In genomic region chr17:57442401-57442823, GRCh38 we compare ENCODE assay signal across 10 cellular contexts.
DNase-seq lines count a peak whose midpoint lies in the region; ATAC-seq, FAIRE-seq and TF ChIP-seq lines count a peak whose summit lies in the region.
"Had no signal": no experiment of that assay in that cellular context is flagged by ENCODE, and none has a peak within 500 bp of the region (broad histone marks: within the 10 kb centered on the region; RNA-seq: fewer than 3 reads in every experiment).

No MANE protein-coding gene starts in this region.

- intact Hi-C loops in GM12878 (cut with micrococcal nuclease; ENCODE audit: unreplicated experiment): loop anchor here (5.0 to 10.0 kb wide), 3 partner anchors 85 to 268 kb away; partner anchors contain the start of gene MSI2

- ATAC-seq in CD4-positive, CD25-positive, alpha-beta regulatory T cell (ENCODE audit: low read depth in 2 of 2): no peak
- ATAC-seq in GM12878: no peak
- ATAC-seq: right lobe of liver had no signal

- in situ Hi-C loops in GM12878 (cut with MboI): no loop called here

- peak overlapping the region; percentile 71 for H3K9ac ChIP-seq in GM12878 (ENCODE audit: control insufficient read depth, insufficient read depth, low read length)

- H3K27me3 Mint-ChIP-seq in CD4-positive, CD25-positive, alpha-beta regulatory T cell: no peaks in the 10 kb centered on the region
- H3K27me3 Mint-ChIP-seq in nephron (ENCODE audit: low read depth): peaks cover 28% of the 10 kb centered on the region

- H3K27ac ChIP-seq in CD4-positive, CD25-positive, alpha-beta regulatory T cell (ENCODE audit: insufficient read depth, low read length, poor library complexity, severe bottlenecking): peak overlapping the region; percentile 69
- H3K27ac ChIP-seq in KOPT-K1 (ENCODE audit: low read depth, low read length, poor library complexity, severe bottlenecking): peak overlapping the region; percentile 97
- H3K27ac ChIP-seq in GM12878 (ENCODE audit: control insufficient read depth, insufficient read depth): peak overlapping the region; percentile 92
- H3K27ac ChIP-seq: right lobe of liver had no signal

- 85% methylated on average over 9 of the region's 9 CpGs for WGBS in GM12878 (ENCODE audit: insufficient coverage, insufficient replicate concordance, low lambda C conversion rate, missing lambda C conversion rate)

- CTCF ChIA-PET in GM12878 (lab: Yijun Ruan, JAX): interaction anchor here (1.3 to 4.0 kb wide), 16 partner anchors 8 to 298 kb away, joined by 3 to 130 read pairs (median 16); partner anchors contain the start of gene MSI2

- H3K4me2 ChIP-seq in GM12878 (ENCODE audit: control insufficient read depth, insufficient read depth): peak overlapping the region; percentile 26; the same call in 1 of the 2 replicates

- peaks cover 6% of the 10 kb centered on the region for H3K36me3 Mint-ChIP-seq in CD4-positive, CD25-positive, alpha-beta regulatory T cell
- H3K36me3 Mint-ChIP-seq in nephron (ENCODE audit: low read depth): no peaks in the 10 kb centered on the region

- H3K27me3 ChIP-seq in CD4-positive, CD25-positive, alpha-beta regulatory T cell (ENCODE audit: control insufficient read depth, insufficient read depth, low read length): no peaks in the 10 kb centered on the region
- H3K27me3 ChIP-seq in GM12878 (replicated peaks in 1 of 2; ENCODE audit: control insufficient read depth in 2 of 2, insufficient read depth in 2 of 2, low read length in 1 of 2): no peaks in the 10 kb centered on the region
- H3K27me3 ChIP-seq: right lobe of liver had no signal

- no peak for TF ChIP-seq RAD21 in GM12878 (IDR thresholded peaks at IDR 0.05; ENCODE audit: insufficient read depth, low read depth, low read length)

- H3K4me3 Mint-ChIP-seq in CD4-positive, CD25-positive, alpha-beta regulatory T cell: peak overlapping the region; percentile 51 to 88 (median 66)
- peak overlapping the region in 2 of 3 experiments; percentile 24 to 29 for H3K4me3 Mint-ChIP-seq in nephron

- BruUV-seq in GM12878 (replicated peaks; lab: Mats Ljungman, UMichigan): no TSS peak

- FAIRE-seq in GM12878 (lab: Jason Lieb, UNC): no peak

- POLR2A ChIA-PET in GM12878 (lab: Charles Lee): interaction anchor here (0.6 to 3.0 kb wide), 6 partner anchors 13 to 230 kb away, joined by 3 to 11 read pairs (median 4); no protein-coding TSS in a partner anchor

- peaks cover 59% of the 10 kb centered on the region for H3K4me1 ChIP-seq in CD4-positive, CD25-positive, alpha-beta regulatory T cell (ENCODE audit: control insufficient read depth, insufficient read depth, low read length, poor library complexity, severe bottlenecking)
- peaks cover 63% of the 10 kb centered on the region for H3K4me1 ChIP-seq in GM12878 (ENCODE audit: control insufficient read depth, insufficient read depth, low read length)
- H3K4me1 ChIP-seq: right lobe of liver had no signal

- H3K79me2 ChIP-seq in GM12878 (ENCODE audit: control insufficient read depth, insufficient read depth, low read length): peaks cover 48% of the 10 kb centered on the region

- SMC1A ChIA-PET in GM12878 (lab: Charles Lee; ENCODE audit: uncharacterized antibody, unreplicated experiment): interaction anchor here (0.9 to 4.9 kb wide), 18 partner anchors 9 to 229 kb away, joined by 3 to 90 read pairs (median 14); no protein-coding TSS in a partner anchor

- H3K9me3 Mint-ChIP-seq in CD4-positive, CD25-positive, alpha-beta regulatory T cell: no peaks in the 10 kb centered on the region
- no peaks in the 10 kb centered on the region for H3K9me3 Mint-ChIP-seq in nephron

- H3K9me3 ChIP-seq in CD4-positive, CD25-positive, alpha-beta regulatory T cell (ENCODE audit: control insufficient read depth in 2 of 2, low read length in 2 of 2): no peaks in the 10 kb centered on the region
- peaks cover 7% of the 10 kb centered on the region for H3K9me3 ChIP-seq in KOPT-K1 (ENCODE audit: insufficient read depth, low read length, poor library complexity, severe bottlenecking)
- no peaks in the 10 kb centered on the region for H3K9me3 ChIP-seq in GM12878 (replicated peaks; ENCODE audit: control insufficient read depth, insufficient read depth, low read length)
- H3K9me3 ChIP-seq: right lobe of liver had no signal

- no peaks in the 10 kb centered on the region for H3K36me3 ChIP-seq in CD4-positive, CD25-positive, alpha-beta regulatory T cell (ENCODE audit: control insufficient read depth, insufficient read depth, low read length)
- peaks cover 8% of the 10 kb centered on the region for H3K36me3 ChIP-seq in KOPT-K1 (ENCODE audit: insufficient read depth, low read length)
- peaks cover 3 to 5% of the 10 kb centered on the region in 2 experiments; a peak in 3 of 4 replicates for H3K36me3 ChIP-seq in GM12878 (ENCODE audit: control insufficient read depth in 2 of 2, insufficient read depth in 2 of 2, low read length in 1 of 2)
- H3K36me3 ChIP-seq: right lobe of liver had no signal

- TF ChIP-seq CTCF in GM12878 (IDR thresholded peaks at IDR 0.05 in 2 of 3, conservative IDR thresholded peaks at IDR 0.05 in 1 of 3; ENCODE audit: control insufficient read depth in 2 of 3, extremely low read depth in 1 of 3, insufficient read depth in 1 of 3, low read depth in 3 of 3, low read length in 3 of 3) (no peak), nephron (IDR thresholded peaks at IDR 0.05; ENCODE audit: unreplicated experiment in 3 of 3) (no peak)

- RAD21 ChIA-PET in GM12878 (lab: Charles Lee; ENCODE audit: unreplicated experiment): interaction anchor here (1.2 to 4.3 kb wide), 14 partner anchors 13 to 230 kb away, joined by 3 to 91 read pairs (median 14); no protein-coding TSS in a partner anchor

- H3K4me3 ChIP-seq in CD4-positive, CD25-positive, alpha-beta regulatory T cell (ENCODE audit: low read depth, low read length): peak overlapping the region; percentile 31
- no peak overlapping the region for H3K4me3 ChIP-seq in GM12878
- H3K4me3 ChIP-seq: right lobe of liver had no signal

- TF ChIP-seq EP300 in GM12878 (IDR thresholded peaks at IDR 0.05; ENCODE audit: borderline replicate concordance in 1 of 2, control insufficient read depth in 1 of 2, low read depth in 2 of 2, low read length in 2 of 2): no peak

- DNase-seq in CD4-positive, CD25-positive, alpha-beta regulatory T cell: no peak
- no peak for DNase-seq in GM12878 (ENCODE audit: low read depth, low spot score)
- DNase-seq in nucleus accumbens (lab: John Stamatoyannopoulos, UW): no peak
- DNase-seq in NCI-H1694 treated with DMSO at 0.1 percent for 48 hours (lab: John Stamatoyannopoulos, UW): no peak
- DNase-seq in COR-L47 (lab: John Stamatoyannopoulos, UW): no peak
- no peak for DNase-seq in NCI-H2107 (lab: John Stamatoyannopoulos, UW)
- DNase-seq: kidney glomerular epithelial cell, right lobe of liver had no signal

- TF ChIP-seq POLR2A in GM12878 (IDR thresholded peaks at IDR 0.05; ENCODE audit: low read depth, low read length): no peak

- peak overlapping the region; percentile 76 to 99 (median 97) for H3K27ac Mint-ChIP-seq in CD4-positive, CD25-positive, alpha-beta regulatory T cell
- peak overlapping the region; percentile 92 to 94 (median 93) for H3K27ac Mint-ChIP-seq in nephron

- H4K20me1 ChIP-seq in GM12878 (ENCODE audit: control insufficient read depth, insufficient read depth): no peaks in the 10 kb centered on the region

- peaks cover 19 to 88% (median 62%) of the 10 kb centered on the region in 4 donors for H3K4me1 Mint-ChIP-seq in CD4-positive, CD25-positive, alpha-beta regulatory T cell
- H3K4me1 Mint-ChIP-seq in nephron: peaks cover 75% of the 10 kb centered on the region

- H2AFZ ChIP-seq in GM12878 (ENCODE audit: control insufficient read depth, low read depth, low read length): no peak overlapping the region

TF ChIP-seq in GM12878, 131 proteins besides CTCF, POLR2A, EP300 and RAD21:
- TF ChIP-seq ETV6 (conservative IDR thresholded peaks at IDR 0.05 in 1 of 2, IDR thresholded peaks at IDR 0.05 in 1 of 2; ENCODE audit: borderline replicate concordance in 1 of 2, low read depth in 1 of 2): 0 out of 4 replicates have a peak, but pooled peaks of 1 of the 2 experiments have one; percentile 0
- TF ChIP-seq HDGF (IDR thresholded peaks at IDR 0.05): no peak
- TF ChIP-seq TAF1 (IDR thresholded peaks at IDR 0.05; ENCODE audit: borderline replicate concordance, low read depth, low read length): no peak
- TF ChIP-seq RUNX3 (IDR thresholded peaks at IDR 0.05; ENCODE audit: low read length): peak; percentile 49; the same call in 1 of the 2 replicates
- peak; percentile 62 for TF ChIP-seq ZNF687 (IDR thresholded peaks at IDR 0.05)
TF ChIP-seq in GM12878: peak in this region for 3.
